In the genomic region with DNA sequence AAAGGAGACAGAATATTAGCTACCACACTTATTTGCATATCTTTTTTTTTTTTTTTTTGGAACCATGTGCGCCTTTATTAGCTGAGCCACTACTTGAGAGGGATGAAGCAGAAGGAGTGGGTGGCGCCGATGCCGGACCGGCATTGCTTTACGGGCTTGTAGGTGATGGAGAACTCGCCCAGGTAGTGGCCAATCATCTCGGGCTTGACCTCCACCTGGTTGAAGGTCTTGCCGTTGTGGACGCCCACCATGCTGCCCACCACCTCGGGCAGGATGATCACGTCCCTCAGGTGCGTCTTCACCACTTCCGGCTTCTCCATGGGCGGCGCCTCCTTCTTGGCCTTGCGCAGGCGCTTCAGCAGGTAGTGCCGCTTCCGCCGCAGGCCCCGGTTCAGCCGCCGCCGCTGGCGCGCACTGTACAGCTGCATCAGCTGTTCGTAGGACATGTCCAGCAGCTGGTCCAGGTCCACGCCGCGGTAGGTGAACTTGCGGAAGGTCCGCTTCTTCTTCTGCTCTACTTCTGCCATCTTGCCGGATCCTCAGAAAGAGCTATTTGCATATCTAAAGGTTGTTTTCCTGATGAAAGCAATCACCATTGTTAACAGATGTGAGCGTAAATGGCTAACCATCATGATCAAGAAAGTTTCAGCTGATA, we compare ENCODE assay signal across 8 cellular contexts. TPM values are rescaled to one million over a fixed set of nuclear protein-coding genes. Genes with fewer than 3 reads are reported as not detected.
DNase-seq lines count a peak whose midpoint lies in the region; ATAC-seq, FAIRE-seq and TF ChIP-seq lines count a peak whose summit lies in the region.
"Not testable (repeated sequence)": the region's sequence is repeated elsewhere in the genome, so short reads cannot be mapped to it uniquely, and the experiment has no call there.

No MANE protein-coding gene starts in this region.

- ATAC-seq in GM21381 (IDR thresholded peaks at IDR 0.05; ENCODE audit: unreplicated experiment) (peak; percentile 65), HepG2 (peak; percentile 92)

- H3K27ac ChIP-seq in coronary artery, result not testable (repeated sequence)
- H3K27ac ChIP-seq in HepG2 (ENCODE audit: extremely low read length, insufficient read depth, low read length), result peak overlapping the region; percentile 55

- H2AFZ ChIP-seq in HepG2 (ENCODE audit: low read length), result peak overlapping the region; percentile 65

- H3K4me2 ChIP-seq in HepG2 (ENCODE audit: low read depth, low read length), result peak overlapping the region; percentile 62

- peaks cover 29% of the 10 kb centered on the region for H3K4me1 ChIP-seq in HepG2 (ENCODE audit: insufficient read depth, low read length)

- not testable (repeated sequence) for H4K20me1 ChIP-seq in HepG2 (ENCODE audit: insufficient read depth, low read length)

- not testable (repeated sequence) for H3K9me3 Mint-ChIP-seq in activated T-cell treated with anti-CD3 and anti-CD28 coated beads, Interleukin-2, amount 50 U/mL, for 24 hours

- WGBS in HepG2 (ENCODE audit: low lambda C conversion rate), result 68% methylated on average over 33 of the region's 35 CpGs

- not testable (repeated sequence) for FAIRE-seq in HepG2 (lab: Jason Lieb, UNC)

- H3K79me2 ChIP-seq in HepG2 (ENCODE audit: insufficient read depth, low read length), result not testable (repeated sequence)

- peaks cover 14% of the 10 kb centered on the region for H3K4me1 Mint-ChIP-seq in activated T-cell treated with anti-CD3 and anti-CD28 coated beads, Interleukin-2, amount 50 U/mL, for 24 hours (ENCODE audit: low read depth)

- DNase-seq in BJ (ENCODE audit: low read depth); coronary artery (ENCODE audit: low spot score): not testable (repeated sequence)
- DNase-seq in NCI-H1105 (lab: John Stamatoyannopoulos, UW), result peak; percentile 43
- DNase-seq in SK-MEL-5 (ENCODE audit: low read depth, low spot score), result peak; percentile 59
- peak; percentile 67 for DNase-seq in activated T-cell treated with anti-CD3 and anti-CD28 coated beads, Interleukin-2, amount 50 U/mL, for 24 hours
- peak; percentile 22 for DNase-seq in HepG2 (ENCODE audit: low spot score)
- peak; percentile 25 to 29 for DNase-seq in stimulated activated CD4-positive, alpha-beta T cell treated with anti-CD3 and anti-CD28 coated beads, Interleukin-1b, Interleukin-23, amount 100 ng/mL, for 4 hours (ENCODE audit: low read depth in 2 of 2)

- not testable (repeated sequence) for BruUV-seq in HepG2 (replicated peaks; lab: Mats Ljungman, UMichigan)

- H3K27me3 ChIP-seq in BJ (ENCODE audit: control insufficient read depth, insufficient read depth, low read length); HepG2 (ENCODE audit: control insufficient read depth in 1 of 2, insufficient read depth in 2 of 2, low read length in 2 of 2): not testable (repeated sequence)

- peak overlapping the region; percentile 86 for H3K27ac Mint-ChIP-seq in activated T-cell treated with anti-CD3 and anti-CD28 coated beads, Interleukin-2, amount 50 U/mL, for 24 hours

- TF ChIP-seq EP300 in HepG2 (IDR thresholded peaks at IDR 0.05; ENCODE audit: low read depth in 2 of 2, low read length in 2 of 2); HepG2 (CRISPR knock-in tag; IDR thresholded peaks at IDR 0.05; ENCODE audit: borderline replicate concordance): not testable (repeated sequence)

- TF ChIP-seq CTCF in BJ (IDR thresholded peaks at IDR 0.05; ENCODE audit: insufficient read depth, low read depth, low read length); coronary artery (IDR thresholded peaks at IDR 0.05); HepG2 (CRISPR knock-in tag; IDR thresholded peaks at IDR 0.05): not testable (repeated sequence)

- TF ChIP-seq RAD21 in HepG2 (CRISPR knock-in tag; IDR thresholded peaks at IDR 0.05), result not testable (repeated sequence)

- not testable (repeated sequence) for H3K27me3 Mint-ChIP-seq in activated T-cell treated with anti-CD3 and anti-CD28 coated beads, Interleukin-2, amount 50 U/mL, for 24 hours

- peak overlapping the region; percentile 49 for H3K9ac ChIP-seq in HepG2 (ENCODE audit: insufficient read depth, low read depth, low read length)

- H3K4me3 Mint-ChIP-seq in activated T-cell treated with anti-CD3 and anti-CD28 coated beads, Interleukin-2, amount 50 U/mL, for 24 hours, result peak overlapping the region; percentile 82

- H3K4me3 ChIP-seq in BJ (ENCODE audit: low read depth, low read length) (peak overlapping the region; percentile 9), coronary artery (peak overlapping the region; percentile 23), HepG2 (replicated peaks in 1 of 3; ENCODE audit: insufficient read depth in 1 of 3, low read depth in 2 of 3, low read length in 3 of 3) (peak overlapping the region; percentile 51 to 64 (median 52); a peak in 5 of 6 replicates)

- CTCF ChIA-PET in BJ (lab: Yijun Ruan, JAX), result interaction anchor here (1.0 kb wide), 1 partner anchor 47 kb away, joined by 3 read pairs; no protein-coding TSS in a partner anchor
- CTCF ChIA-PET in HepG2 (lab: Yijun Ruan, JAX; ENCODE audit: low intra/inter-chr PET ratio, low total read pairs), result not testable (repeated sequence)

- intact Hi-C loops in HepG2 (cut with micrococcal nuclease; ENCODE audit: unreplicated experiment), result not testable (repeated sequence)

- H3K9me3 ChIP-seq in HepG2 (ENCODE audit: low read length), result not testable (repeated sequence)

- in situ Hi-C loops in SK-MEL-5 (cut with HindIII; ENCODE audit: low pct_unique_long_range_greater_than_20kb, low sequenced_read_pairs); HepG2 (cut with HindIII; ENCODE audit: extremely low pct_ligation_motif_present, low pct_unique_long_range_greater_than_20kb): not testable (repeated sequence)

- not testable (repeated sequence) for H3K36me3 ChIP-seq in BJ (ENCODE audit: control insufficient read depth, insufficient read depth, low read length); HepG2 (replicated peaks in 1 of 2; ENCODE audit: control insufficient read depth in 1 of 2, insufficient read depth in 2 of 2, low read length in 2 of 2)

- TF ChIP-seq POLR2A in HepG2 (IDR thresholded peaks at IDR 0.05; ENCODE audit: insufficient read depth in 1 of 2, low read depth in 2 of 2, low read length in 2 of 2), result peak; percentile 31 to 65; a peak in 2 of 4 replicates

- POLR2A ChIA-PET in BJ (lab: Charles Lee), result not testable (repeated sequence)
- POLR2A ChIA-PET in HepG2 (lab: Yijun Ruan, JAX), result interaction anchor here (1.1 to 2.0 kb wide), 5 partner anchors 10 to 43 kb away, joined by 3 to 12 read pairs (median 6); partner anchors contain the start of gene COA6

- not testable (repeated sequence) for H3K36me3 Mint-ChIP-seq in activated T-cell treated with anti-CD3 and anti-CD28 coated beads, Interleukin-2, amount 50 U/mL, for 24 hours (ENCODE audit: low read depth)

TF ChIP-seq in HepG2, 621 proteins besides CTCF, POLR2A, EP300 and RAD21 (continues in another document):
- TF ChIP-seq STAG1 (CRISPR knock-in tag; IDR thresholded peaks at IDR 0.05) (peak; percentile 12; the same call in 1 of the 2 replicates), ZNF772 (CRISPR knock-in tag; IDR thresholded peaks at IDR 0.05) (peak; percentile 77; the same call in 1 of the 2 replicates), SKI (IDR thresholded peaks at IDR 0.05; ENCODE audit: partially characterized antibody) (peak; percentile 28), TFAP4 (IDR thresholded peaks at IDR 0.05; ENCODE audit: borderline replicate concordance, low read depth) (peak; percentile 95)

RNA-seq across cellular contexts. Expression of gene COA6, which starts 16.5 kb away (rescaled TPM):
- polyA plus RNA-seq in BJ (2011; rRNA removed) (11.7 and 15.9 TPM in 2 replicates), HepG2 (2011; rRNA removed) (29.1 and 32.4 TPM in 2 replicates)
- 2.5 and 2.7 TPM in 2 replicates for polyA minus RNA-seq in BJ (2011; rRNA and poly(A)+ RNA removed)
- 102 and 108 TPM in 2 replicates for total RNA-seq in SK-MEL-5 (2014; rRNA removed; shearing (Covaris generic))
- polyA plus RNA-seq in SK-MEL-5 (2015; cell fraction: cytosol; rRNA removed), result 64.4 and 69.0 TPM in 2 replicates
- 14.5 and 22.7 TPM in 2 replicates for polyA plus RNA-seq in SK-MEL-5 (2015; cell fraction: nucleus; rRNA removed)
- 104 and 158 TPM in 2 replicates for total RNA-seq in HepG2 (2016; rRNA removed; fragmentation: Illumina TruSeq; extraction: Trizol)
- 65.3 and 66.5 TPM in 2 replicates for total RNA-seq in HepG2 (2016; cell fraction: cytosol; rRNA removed; fragmentation: Illumina TruSeq; extraction: Trizol; ENCODE audit: low read depth)
- total RNA-seq in HepG2 (2016; cell fraction: insoluble cytoplasmic fraction; rRNA removed; fragmentation: Illumina TruSeq; extraction: Trizol), result 117 and 175 TPM in 2 replicates
- 73.2 and 76.4 TPM in 2 replicates for total RNA-seq in HepG2 (2016; cell fraction: membrane; rRNA removed; fragmentation: Illumina TruSeq; extraction: Trizol)
- 44.6 and 50.4 TPM in 2 replicates for total RNA-seq in HepG2 (2016; cell fraction: nucleus; rRNA removed; fragmentation: Illumina TruSeq; extraction: Trizol)
- 37.1 and 37.6 TPM in 2 replicates for polyA plus RNA-seq in HepG2 (2011; cell fraction: cytosol; rRNA removed)
- polyA plus RNA-seq in HepG2 (2011; cell fraction: nucleus; rRNA removed), result 12.7 and 13.3 TPM in 2 replicates
- polyA plus RNA-seq in HepG2 (2012), result 49.6 and 68.8 TPM in 2 replicates
- 84.3 and 106 TPM in 2 replicates for polyA plus RNA-seq in HepG2 (2016; cell fraction: cytosol; fragmentation: Illumina TruSeq; extraction: Trizol; ENCODE audit: low read depth)
- polyA plus RNA-seq in HepG2 (2016; cell fraction: insoluble cytoplasmic fraction; fragmentation: Illumina TruSeq; extraction: Trizol; ENCODE audit: low read depth), result 196 and 215 TPM in 2 replicates
- polyA plus RNA-seq in HepG2 (2016; cell fraction: membrane; fragmentation: Illumina TruSeq; extraction: Trizol; ENCODE audit: low read depth), result 84.2 and 92.6 TPM in 2 replicates
- polyA plus RNA-seq in HepG2 (2016; cell fraction: nucleus; fragmentation: Illumina TruSeq; extraction: Trizol; ENCODE audit: insufficient read depth, low read depth), result 92.2 and 92.5 TPM in 2 replicates
- polyA minus RNA-seq in HepG2 (2011; rRNA and poly(A)+ RNA removed; ENCODE audit: low replicate concordance), result 12.7 and 15.1 TPM in 2 replicates
- polyA minus RNA-seq in HepG2 (2011; cell fraction: cytosol; rRNA and poly(A)+ RNA removed), result 16.5 and 16.7 TPM in 2 replicates
- polyA minus RNA-seq in HepG2 (2011; cell fraction: nucleus; rRNA and poly(A)+ RNA removed), result 12.4 and 16.9 TPM in 2 replicates
